ENCODE assay signal across 13 cellular contexts in genomic region chr6:32836873-32837272, GRCh38. TPM values are rescaled to one million over a fixed set of nuclear protein-coding genes. Genes with fewer than 3 reads are reported as not detected.
DNase-seq lines count a peak whose midpoint lies in the region; ATAC-seq, FAIRE-seq and TF ChIP-seq lines count a peak whose summit lies in the region.
"Had no signal": no experiment of that assay in that cellular context is flagged by ENCODE, and none has a peak within 500 bp of the region (broad histone marks: within the 10 kb centered on the region; RNA-seq: fewer than 3 reads in every experiment).

No MANE protein-coding gene starts in this region.

- no peaks in the 10 kb centered on the region for H3K9me2 ChIP-seq in Loucy (replicated peaks; ENCODE audit: low read depth, low read length)

- peaks cover 72% of the 10 kb centered on the region for H3K79me2 ChIP-seq in Loucy (ENCODE audit: insufficient read depth, low read length)
- peaks cover 9% of the 10 kb centered on the region for H3K79me2 ChIP-seq in astrocyte (ENCODE audit: insufficient read depth, low read length)
- peaks cover 6% of the 10 kb centered on the region for H3K79me2 ChIP-seq in osteoblast (ENCODE audit: insufficient read depth, low read length)

- peaks cover 5% of the 10 kb centered on the region for H4K20me1 ChIP-seq in Loucy (ENCODE audit: insufficient read depth, low read length, poor library complexity, severe bottlenecking)
- peaks cover 8% of the 10 kb centered on the region for H4K20me1 ChIP-seq in astrocyte (ENCODE audit: insufficient read depth, low read length)
- no peaks in the 10 kb centered on the region for H4K20me1 ChIP-seq in osteoblast (ENCODE audit: insufficient read depth, low read length)

- peak overlapping the region; percentile 100 for H3K9ac ChIP-seq in Loucy (ENCODE audit: low read depth, low read length, poor library complexity, severe bottlenecking)
- no peak overlapping the region for H3K9ac ChIP-seq in astrocyte (ENCODE audit: low read length)

- H3K27me3 ChIP-seq in Loucy (ENCODE audit: insufficient read depth, low read length, poor library complexity, severe bottlenecking) (no peaks in the 10 kb centered on the region), astrocyte (ENCODE audit: insufficient read depth, low read length) (no peaks in the 10 kb centered on the region), osteoblast (ENCODE audit: insufficient read depth, low read length) (no peaks in the 10 kb centered on the region)
- H3K27me3 ChIP-seq: Peyer's patch, transverse colon had no signal

- H2AFZ ChIP-seq in Loucy (ENCODE audit: low read length) (no peak overlapping the region), astrocyte (ENCODE audit: low read depth, low read length) (no peak overlapping the region), osteoblast (ENCODE audit: low read length) (no peak overlapping the region)

- no peaks in the 10 kb centered on the region for H3K9me3 ChIP-seq in Loucy (ENCODE audit: insufficient read depth, low read depth, low read length)
- no peaks in the 10 kb centered on the region for H3K9me3 ChIP-seq in astrocyte (ENCODE audit: insufficient read depth, low read depth, low read length)
- H3K9me3 ChIP-seq in osteoblast (ENCODE audit: low read depth, low read length) = no peaks in the 10 kb centered on the region
- H3K9me3 ChIP-seq: Peyer's patch, transverse colon had no signal

- H3K27ac ChIP-seq in astrocyte (ENCODE audit: low read depth, low read length) (no peak overlapping the region), osteoblast (ENCODE audit: low read depth, low read length) (no peak overlapping the region)

- POLR2A ChIA-PET in activated CD4-positive, alpha-beta T cell treated with anti-CD3 and anti-CD28 coated beads for 36 hours (lab: Charles Lee) = interaction anchor here (0.6 to 4.4 kb wide), 3 partner anchors 10 to 136 kb away, joined by 3 to 57 read pairs (median 40); partner anchors contain the start of genes PSMB9 and TAP1

- H3K4me1 Mint-ChIP-seq in activated CD4-positive, alpha-beta T cell treated with anti-CD3 and anti-CD28 coated beads for 36 hours = peaks cover 86% of the 10 kb centered on the region
- H3K4me1 Mint-ChIP-seq in astrocyte (ENCODE audit: low read depth, unreplicated experiment) = peaks cover 19% of the 10 kb centered on the region

- H3K36me3 ChIP-seq in Loucy (ENCODE audit: insufficient read depth, low read length) (peaks cover 10% of the 10 kb centered on the region), astrocyte (ENCODE audit: insufficient read depth, low read length) (no peaks in the 10 kb centered on the region), osteoblast (ENCODE audit: insufficient read depth, low read length) (peaks cover 27% of the 10 kb centered on the region)

- CTCF ChIA-PET in activated CD4-positive, alpha-beta T cell treated with anti-CD3 and anti-CD28 coated beads for 36 hours (lab: Charles Lee) = interaction anchor here (1.0 to 10.8 kb wide), 4 partner anchors 9 to 148 kb away, joined by 3 to 253 read pairs (median 130); partner anchors contain the start of genes PSMB9 and TAP1

- peak overlapping the region; percentile 92 for H3K4me2 ChIP-seq in Loucy (ENCODE audit: low read depth, low read length, poor library complexity, severe bottlenecking)
- H3K4me2 ChIP-seq in astrocyte (ENCODE audit: low read length) = peak overlapping the region; percentile 95
- H3K4me2 ChIP-seq in osteoblast (ENCODE audit: insufficient read depth, low read length) = peak overlapping the region; percentile 90

- TF ChIP-seq CTCF in Loucy (conservative IDR thresholded peaks at IDR 0.05; ENCODE audit: low read length) (no peak), astrocyte (IDR thresholded peaks at IDR 0.05; ENCODE audit: insufficient read depth, low read depth, low read length) (no peak), osteoblast (IDR thresholded peaks at IDR 0.05; ENCODE audit: extremely low read depth, low read depth, low read length) (no peak)

- ATAC-seq in activated CD4-positive, alpha-beta T cell treated with anti-CD3 and anti-CD28 coated beads for 36 hours = no peak
- ATAC-seq in GM18517 (IDR thresholded peaks at IDR 0.05; ENCODE audit: unreplicated experiment) (no peak), GM18861 (IDR thresholded peaks at IDR 0.05; ENCODE audit: unreplicated experiment) (no peak)

- H3K9me3 Mint-ChIP-seq in activated CD4-positive, alpha-beta T cell treated with anti-CD3 and anti-CD28 coated beads for 36 hours (ENCODE audit: low read depth) = peaks cover 2% of the 10 kb centered on the region
- no peaks in the 10 kb centered on the region for H3K9me3 Mint-ChIP-seq in astrocyte (ENCODE audit: unreplicated experiment)

- H3K27ac Mint-ChIP-seq in activated CD4-positive, alpha-beta T cell treated with anti-CD3 and anti-CD28 coated beads for 36 hours = peak overlapping the region; percentile 94
- H3K27ac Mint-ChIP-seq in astrocyte (ENCODE audit: unreplicated experiment) = peak overlapping the region; percentile 35

- H3K4me1 ChIP-seq in Loucy (ENCODE audit: insufficient read depth, low read length, poor library complexity, severe bottlenecking) (peaks cover 81% of the 10 kb centered on the region), astrocyte (ENCODE audit: insufficient read depth, low read length) (peaks cover 10% of the 10 kb centered on the region), osteoblast (ENCODE audit: insufficient read depth, low read length) (peaks cover 9% of the 10 kb centered on the region)

- intact Hi-C loops in activated CD4-positive, alpha-beta T cell treated with anti-CD3 and anti-CD28 coated beads for 36 hours (cut with DNase I, micrococcal nuclease) = loop anchor here in 1 of 2 experiments (5.0 kb wide), 1 partner anchor 710 kb away; the partner anchor contains the start of gene ATF6B

- peaks cover 79% of the 10 kb centered on the region for H3K36me3 Mint-ChIP-seq in activated CD4-positive, alpha-beta T cell treated with anti-CD3 and anti-CD28 coated beads for 36 hours (ENCODE audit: low read depth)
- peaks cover 27% of the 10 kb centered on the region for H3K36me3 Mint-ChIP-seq in astrocyte (ENCODE audit: low read depth, unreplicated experiment)

- 0 out of 2 replicates have a peak, but pooled peaks cover 3% of the 10 kb centered on the region for H3F3A ChIP-seq in Loucy (ENCODE audit: low read depth)

- no peak for FAIRE-seq in astrocyte (lab: Jason Lieb, UNC)

- peak overlapping the region; percentile 89 for H3K4me3 Mint-ChIP-seq in activated CD4-positive, alpha-beta T cell treated with anti-CD3 and anti-CD28 coated beads for 36 hours
- peak overlapping the region; percentile 87 for H3K4me3 Mint-ChIP-seq in astrocyte (ENCODE audit: unreplicated experiment)

- DNase-seq in activated CD4-positive, alpha-beta T cell treated with anti-CD3 and anti-CD28 coated beads for 36 hours = no peak
- DNase-seq in activated CD4-positive, alpha-beta T cell treated with anti-CD3 and anti-CD28 coated beads for 1 hour = no peak
- no peak for DNase-seq in astrocyte (ENCODE audit: low read depth)
- DNase-seq in osteoblast (ENCODE audit: insufficient read length, low spot score, missing footprints) = no peak
- no peak for DNase-seq in stimulated activated naive CD4-positive, alpha-beta T cell (lab: John Stamatoyannopoulos, UW)
- DNase-seq: cerebellar nuclear complex, DMS79, Peyer's patch, transverse colon had no signal

- H3K27me3 Mint-ChIP-seq in activated CD4-positive, alpha-beta T cell treated with anti-CD3 and anti-CD28 coated beads for 36 hours = no peaks in the 10 kb centered on the region
- peaks cover 7% of the 10 kb centered on the region for H3K27me3 Mint-ChIP-seq in astrocyte (ENCODE audit: low read depth, unreplicated experiment)

- H3K4me3 ChIP-seq in Loucy (ENCODE audit: low read length, poor library complexity, severe bottlenecking) (peak overlapping the region; percentile 90), astrocyte (ENCODE audit: insufficient read depth, low read depth, low read length) (no peak overlapping the region), osteoblast (ENCODE audit: insufficient read depth, low read length) (no peak overlapping the region)

RNA-seq across cellular contexts. Expression of gene TAP2, which starts 1.7 kb away (rescaled TPM):
- total RNA-seq in activated CD4-positive, alpha-beta T cell treated with anti-CD3 and anti-CD28 coated beads for 36 hours = 100 to 1,000 TPM in 1 of 2 experiments, 10 to 100 TPM in 1; 96.4 to 150 TPM
- total RNA-seq in astrocyte = 118 and 121 TPM in 2 replicates
- total RNA-seq in osteoblast = 12.4 and 20.6 TPM in 2 replicates

RNA-seq across cellular contexts. Expression of gene PSMB8, which starts 7.0 kb away (rescaled TPM):
- 100 to 1,000 TPM; 238 to 338 TPM for total RNA-seq in activated CD4-positive, alpha-beta T cell treated with anti-CD3 and anti-CD28 coated beads for 36 hours
- total RNA-seq in astrocyte = 45.5 and 57.5 TPM in 2 replicates
- total RNA-seq in osteoblast = 67.3 and 83.4 TPM in 2 replicates

RNA-seq across cellular contexts. Expression of gene TAP1, which starts 16.6 kb away (rescaled TPM):
- 100 to 1,000 TPM; 191 to 255 TPM for total RNA-seq in activated CD4-positive, alpha-beta T cell treated with anti-CD3 and anti-CD28 coated beads for 36 hours
- total RNA-seq in astrocyte (135 and 160 TPM in 2 replicates), osteoblast (42.3 and 43.6 TPM in 2 replicates)

RNA-seq across cellular contexts. Expression of gene PSMB9, which starts 17.1 kb away (rescaled TPM):
- total RNA-seq in activated CD4-positive, alpha-beta T cell treated with anti-CD3 and anti-CD28 coated beads for 36 hours = 100 to 1,000 TPM; 210 to 282 TPM
- 34.1 and 42.8 TPM in 2 replicates for total RNA-seq in astrocyte
- total RNA-seq in osteoblast = 20.3 and 29.8 TPM in 2 replicates

RNA-seq across cellular contexts. Expression of gene HLA-DOB, which starts 20.1 kb away (rescaled TPM):
- 1 to 10 TPM; 1.5 to 1.6 TPM for total RNA-seq in activated CD4-positive, alpha-beta T cell treated with anti-CD3 and anti-CD28 coated beads for 36 hours
- total RNA-seq in astrocyte (0.20 and 0.79 TPM in 2 replicates), osteoblast (0.36 TPM in 1 of 2 replicates, not detected in the other)
- total RNA-seq: A172 had no signal
